8 cellular contexts compared by ENCODE assay signal in genomic region chr5:154858251-154858971, GRCh38.
A peak's percentile ranks its signal among the peaks of the same experiment; 100 is the strongest.
DNase-seq lines count a peak whose midpoint lies in the region; FAIRE-seq and TF ChIP-seq lines count a peak whose summit lies in the region.

Gene CNOT8, plus strand, starts transcription at chr5:154858627. Its CDS starts 4,652 bp downstream, at chr5:154863279.

- peaks cover 38% of the 10 kb centered on the region for H4K20me1 ChIP-seq in Loucy (ENCODE audit: insufficient read depth, low read length, poor library complexity, severe bottlenecking)

- no peaks in the 10 kb centered on the region for H3K9me3 Mint-ChIP-seq in nephron
- H3K9me3 Mint-ChIP-seq in stimulated activated naive CD8-positive, alpha-beta T cell treated with anti-CD3 and anti-CD28 coated beads, Interleukin-15, Interleukin-2, amounts not matched to agents 100 ng/mL and 50 ng/mL, for 24 hours: no peaks in the 10 kb centered on the region

- TF ChIP-seq CTCF in Loucy (conservative IDR thresholded peaks at IDR 0.05; ENCODE audit: low read length): no peak
- no peak for TF ChIP-seq CTCF in nephron (IDR thresholded peaks at IDR 0.05; ENCODE audit: unreplicated experiment in 3 of 3)

- H3K9me3 ChIP-seq in Loucy (ENCODE audit: insufficient read depth, low read depth, low read length): no peaks in the 10 kb centered on the region

- H3K27ac Mint-ChIP-seq in nephron: peak within 1 kb of the TSS; percentile 99 to 100 (median 100)
- peak within 1 kb of the TSS; percentile 99 for H3K27ac Mint-ChIP-seq in stimulated activated naive CD8-positive, alpha-beta T cell treated with anti-CD3 and anti-CD28 coated beads, Interleukin-15, Interleukin-2, amounts not matched to agents 100 ng/mL and 50 ng/mL, for 24 hours

- no peaks in the 10 kb centered on the region for H3K27me3 ChIP-seq in Loucy (ENCODE audit: insufficient read depth, low read length, poor library complexity, severe bottlenecking)

- H3F3A ChIP-seq in Loucy (ENCODE audit: low read depth): no peaks in the 10 kb centered on the region

- no peak for FAIRE-seq in H54 (lab: Jason Lieb, UNC)

- peak; percentile 97 for DNase-seq in EL
- peak; percentile 73 for DNase-seq in H54 (ENCODE audit: insufficient read length, low spot score)
- DNase-seq in activated T-helper 9 cell treated with anti-CD3 and anti-CD28 coated beads, Interleukin-2, amount 50 U/mL, for 16 hours (ENCODE audit: low read depth): peak; percentile 97
- DNase-seq in fibroblast of peridontal ligament (ENCODE audit: extremely low read depth): peak; percentile 96

- H3K4me1 Mint-ChIP-seq in nephron: peaks cover 31% of the 10 kb centered on the region
- peaks cover 48% of the 10 kb centered on the region for H3K4me1 Mint-ChIP-seq in stimulated activated naive CD8-positive, alpha-beta T cell treated with anti-CD3 and anti-CD28 coated beads, Interleukin-15, Interleukin-2, amounts not matched to agents 100 ng/mL and 50 ng/mL, for 24 hours (ENCODE audit: low read depth)

- no peaks in the 10 kb centered on the region for H3K27me3 Mint-ChIP-seq in nephron (ENCODE audit: low read depth)
- no peaks in the 10 kb centered on the region for H3K27me3 Mint-ChIP-seq in stimulated activated naive CD8-positive, alpha-beta T cell treated with anti-CD3 and anti-CD28 coated beads, Interleukin-15, Interleukin-2, amounts not matched to agents 100 ng/mL and 50 ng/mL, for 24 hours

- H3K79me2 ChIP-seq in Loucy (ENCODE audit: insufficient read depth, low read length): peaks cover 48% of the 10 kb centered on the region

- peak within 1 kb of the TSS; percentile 70 for H2AFZ ChIP-seq in Loucy (ENCODE audit: low read length)

- peaks cover 5% of the 10 kb centered on the region for H3K4me1 ChIP-seq in Loucy (ENCODE audit: insufficient read depth, low read length, poor library complexity, severe bottlenecking)

- H3K36me3 Mint-ChIP-seq in nephron (ENCODE audit: low read depth): peaks cover 16% of the 10 kb centered on the region
- H3K36me3 Mint-ChIP-seq in stimulated activated naive CD8-positive, alpha-beta T cell treated with anti-CD3 and anti-CD28 coated beads, Interleukin-15, Interleukin-2, amounts not matched to agents 100 ng/mL and 50 ng/mL, for 24 hours (ENCODE audit: low read depth): peaks cover 20% of the 10 kb centered on the region

- H3K4me3 ChIP-seq in Loucy (ENCODE audit: low read length, poor library complexity, severe bottlenecking): peak within 1 kb of the TSS; percentile 95

- H3K4me3 Mint-ChIP-seq in nephron: peak within 1 kb of the TSS; percentile 88 to 98 (median 96)
- H3K4me3 Mint-ChIP-seq in stimulated activated naive CD8-positive, alpha-beta T cell treated with anti-CD3 and anti-CD28 coated beads, Interleukin-15, Interleukin-2, amounts not matched to agents 100 ng/mL and 50 ng/mL, for 24 hours: peak within 1 kb of the TSS; percentile 100

- no peaks in the 10 kb centered on the region for H3K36me3 ChIP-seq in Loucy (ENCODE audit: insufficient read depth, low read length)

- H3K9me2 ChIP-seq in Loucy (replicated peaks; ENCODE audit: low read depth, low read length): no peaks in the 10 kb centered on the region

- peak; percentile 81; the same call in 1 of the 2 replicates for TF ChIP-seq POLR2A in H54 (IDR thresholded peaks at IDR 0.05; ENCODE audit: low read depth, low read length)
- TF ChIP-seq POLR2A in Raji (IDR thresholded peaks at IDR 0.05; ENCODE audit: insufficient read depth, low read depth, low read length): peak; percentile 87

- peak within 1 kb of the TSS; percentile 91 for H3K9ac ChIP-seq in Loucy (ENCODE audit: low read depth, low read length, poor library complexity, severe bottlenecking)

- peak within 1 kb of the TSS; percentile 97 for H3K4me2 ChIP-seq in Loucy (ENCODE audit: low read depth, low read length, poor library complexity, severe bottlenecking)

Comparison
In these comparisons a context has a peak if more than half of its experiments do, and no peak if none do; other contexts are left out.
1. Peak in every context shown above with its lines: DNase-seq and H3K4me3 ChIP-seq.